1 cellular context compared by ENCODE assay signal in the genomic region with DNA sequence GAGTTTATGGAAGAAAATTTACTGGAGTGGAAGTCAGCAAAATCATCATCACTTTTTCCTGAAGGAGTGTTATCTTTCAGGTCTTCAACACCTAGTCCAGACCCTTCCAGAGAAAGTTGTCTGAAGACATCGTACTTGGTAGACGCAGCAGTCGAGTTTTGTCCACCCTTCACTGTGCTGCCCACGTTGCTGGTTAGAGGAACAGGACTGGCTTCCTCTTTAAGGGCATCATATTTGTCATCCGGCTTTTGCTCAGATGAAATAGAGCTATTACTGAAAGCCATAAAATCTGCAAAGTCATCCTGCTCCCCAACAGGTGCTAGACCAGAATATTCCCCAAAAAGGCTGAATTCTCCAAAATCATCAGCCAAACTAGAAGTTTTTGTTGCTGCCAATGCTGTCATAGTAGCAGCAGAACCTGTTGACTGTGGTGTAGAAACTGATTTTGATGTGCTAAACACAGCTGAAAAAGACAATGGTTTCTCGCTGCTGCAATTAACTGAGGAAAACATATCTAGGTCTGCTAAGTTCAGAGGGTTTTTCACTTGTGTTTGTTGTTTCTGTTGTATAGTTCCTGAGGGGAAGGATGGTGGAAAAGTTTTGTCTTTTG.
TF ChIP-seq lines count a peak whose summit lies in the region.

No MANE protein-coding gene starts in this region.

TF ChIP-seq in endothelial cell of umbilical vein, 7 proteins besides CTCF, POLR2A, EP300 and RAD21:
- TF ChIP-seq GATA2 (IDR thresholded peaks at IDR 0.05; ENCODE audit: insufficient read depth, insufficient read length, low read depth, low read length) (no peak), EZH2 (IDR thresholded peaks at IDR 0.05; ENCODE audit: borderline replicate concordance, low read depth, low read length, severe bottlenecking) (no peak), MYC (IDR thresholded peaks at IDR 0.05; ENCODE audit: low read depth, low read length) (no peak), JUN (IDR thresholded peaks at IDR 0.05; ENCODE audit: borderline replicate concordance, insufficient read depth, insufficient read length, low read depth) (no peak)
